Comparison of ENCODE assay signal across 24 cellular contexts in the genomic region with DNA sequence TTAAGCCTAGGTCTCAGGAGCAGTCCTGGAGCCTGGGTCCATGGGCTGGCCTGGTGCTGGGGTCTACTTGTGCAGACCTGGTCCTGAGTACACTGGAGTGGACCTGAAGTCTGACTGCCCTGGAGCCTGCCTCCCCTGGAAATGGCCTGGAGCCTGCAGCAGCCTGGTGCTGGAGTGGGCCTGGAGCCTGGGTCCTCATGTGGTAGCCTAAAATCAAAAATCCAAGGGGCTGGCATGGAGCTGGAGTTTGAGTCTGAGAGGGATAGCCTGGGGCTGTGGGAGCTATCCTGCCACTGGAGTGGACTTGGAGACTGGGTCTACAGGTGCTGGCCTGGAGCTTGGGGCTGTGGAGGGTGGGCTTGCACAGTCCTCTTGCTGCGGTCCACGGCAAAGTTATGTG. TPM values are rescaled to one million over a fixed set of nuclear protein-coding genes. Genes with fewer than 3 reads are reported as not detected.
DNase-seq lines count a peak whose midpoint lies in the region; ATAC-seq, FAIRE-seq and TF ChIP-seq lines count a peak whose summit lies in the region.
"Had no signal": no experiment of that assay in that cellular context is flagged by ENCODE, and none has a peak within 500 bp of the region (broad histone marks: within the 10 kb centered on the region; RNA-seq: fewer than 3 reads in every experiment).

No MANE protein-coding gene starts in this region.

- peaks cover 0 to 16% of the 10 kb centered on the region in 2 donors for H3K9me3 ChIP-seq in kidney (ENCODE audit: control insufficient read depth in 1 of 2, low read length in 2 of 2)
- H3K9me3 ChIP-seq: BE2C, Caco-2 had no signal

- no peak for ATAC-seq in HG02759 (IDR thresholded peaks at IDR 0.05; ENCODE audit: unreplicated experiment)

- peaks cover 37% of the 10 kb centered on the region for H3K9me3 Mint-ChIP-seq in chondrocyte (ENCODE audit: low read depth)
- peaks cover 8 to 39% (median 20%) of the 10 kb centered on the region in 6 donors for H3K9me3 Mint-ChIP-seq in immature natural killer cell

- no peak overlapping the region for H3K27ac Mint-ChIP-seq in chondrocyte (ENCODE audit: unreplicated experiment)
- H3K27ac Mint-ChIP-seq in immature natural killer cell, result no peak overlapping the region
- H3K27ac Mint-ChIP-seq: CD14-positive monocyte; CD4-positive, alpha-beta memory T cell; CD4-positive, CD25-positive, alpha-beta regulatory T cell; CD8-positive, alpha-beta memory T cell had no signal

- H3K36me3 ChIP-seq in kidney (ENCODE audit: control insufficient read depth in 1 of 2, insufficient read depth in 2 of 2, low read length in 2 of 2), result no peaks in the 10 kb centered on the region
- H3K36me3 ChIP-seq: BE2C had no signal

- H3K4me1 Mint-ChIP-seq in chondrocyte (ENCODE audit: low read depth) (no peaks in the 10 kb centered on the region), immature natural killer cell (no peaks in the 10 kb centered on the region)
- H3K4me1 Mint-ChIP-seq: CD14-positive monocyte; CD4-positive, alpha-beta memory T cell; CD4-positive, CD25-positive, alpha-beta regulatory T cell; CD8-positive, alpha-beta memory T cell had no signal

- H3K36me3 Mint-ChIP-seq in chondrocyte (ENCODE audit: low read depth), result peaks cover 10% of the 10 kb centered on the region
- peaks cover 24 to 34% (median 32%) of the 10 kb centered on the region in 3 donors for H3K36me3 Mint-ChIP-seq in immature natural killer cell
- H3K36me3 Mint-ChIP-seq: CD14-positive monocyte had no signal

- TF ChIP-seq CTCF in chondrocyte (IDR thresholded peaks at IDR 0.05), result no peak
- TF ChIP-seq CTCF in kidney (IDR thresholded peaks at IDR 0.05; ENCODE audit: borderline replicate concordance, extremely low read depth, insufficient read depth), result no peak

- H3K27me3 Mint-ChIP-seq in chondrocyte (ENCODE audit: low read depth) (no peaks in the 10 kb centered on the region), immature natural killer cell (ENCODE audit: low read depth in 3 of 3) (peaks cover 0 to 6% (median 2%) of the 10 kb centered on the region in 3 donors)
- H3K27me3 Mint-ChIP-seq: CD4-positive, alpha-beta memory T cell; CD4-positive, CD25-positive, alpha-beta regulatory T cell; CD8-positive, alpha-beta memory T cell had no signal

- no peak for FAIRE-seq in kidney (lab: Jason Lieb, UNC)
- FAIRE-seq: A204.1, D721Med, G401.6, GM12891, GM19239 had no signal

- DNase-seq in chondrocyte (ENCODE audit: low spot score), result peak; percentile 64
- peak; percentile 22 for DNase-seq in kidney
- DNase-seq in posterior vena cava (ENCODE audit: low spot score), result peak; percentile 68
- DNase-seq in COR-L47 (lab: John Stamatoyannopoulos, UW), result no peak
- no peak for DNase-seq in immature natural killer cell
- DNase-seq: 8988T; ACHN; BE2C; C1 segment of cervical spinal cord; Caco-2; Calu3; CD4-positive, alpha-beta memory T cell; CD4-positive, CD25-positive, alpha-beta regulatory T cell; CD8-positive, alpha-beta memory T cell; DMS79 treated with DMSO at 0.1 percent for 48 hours; GF-D8 had no signal

- H3K27ac ChIP-seq in kidney (ENCODE audit: low read depth in 2 of 2, low read length in 2 of 2), result no peak overlapping the region
- H3K27ac ChIP-seq: BLaER1 had no signal

- H3K9ac ChIP-seq in kidney (ENCODE audit: low read length in 2 of 2), result no peak overlapping the region
- H3K9ac ChIP-seq: BLaER1 had no signal

- intact Hi-C loops in kidney (cut with DNase I), result no loop called here
- intact Hi-C loops in posterior vena cava (cut with DNase I), result no loop called here

- H3K4me3 Mint-ChIP-seq in chondrocyte (ENCODE audit: unreplicated experiment), result no peak overlapping the region
- no peak overlapping the region for H3K4me3 Mint-ChIP-seq in immature natural killer cell
- H3K4me3 Mint-ChIP-seq: CD14-positive monocyte; CD4-positive, alpha-beta memory T cell; CD4-positive, CD25-positive, alpha-beta regulatory T cell; CD8-positive, alpha-beta memory T cell had no signal

- H3K4me3 ChIP-seq in kidney (ENCODE audit: low read length in 2 of 2), result no peak overlapping the region
- H3K4me3 ChIP-seq: BLaER1 had no signal

- no peaks in the 10 kb centered on the region for H3K4me1 ChIP-seq in kidney (ENCODE audit: control insufficient read depth in 1 of 2, insufficient read depth in 1 of 2, low read depth in 1 of 2, low read length in 2 of 2)
- H3K4me1 ChIP-seq: BE2C, BLaER1 had no signal

RNA-seq across cellular contexts. Expression of gene FAM227B, which starts 15.0 kb away (rescaled TPM):
- total RNA-seq in chondrocyte, result 1.00 to 2.2 TPM (median 1.9 TPM) in 3 replicates
- total RNA-seq in kidney, result 11.7 TPM
- polyA plus RNA-seq in kidney (ENCODE audit: insufficient read depth, low read depth, low replicate concordance), result 12.2 TPM
- 1 to 10 TPM; 3.9 to 8.0 TPM for total RNA-seq in posterior vena cava
- polyA plus RNA-seq in immature natural killer cell, result 10 to 100 TPM in 2 of 3 donors, 1 to 10 TPM in 1; 8.3 to 16.5 (median 10.2) TPM

RNA-seq across cellular contexts. Expression of gene DTWD1, which starts 15.3 kb away (rescaled TPM):
- 16.3 to 23.2 TPM (median 18.0 TPM) in 3 replicates for total RNA-seq in chondrocyte
- 29.0 TPM for total RNA-seq in kidney
- 15.7 TPM for polyA plus RNA-seq in kidney (ENCODE audit: insufficient read depth, low read depth, low replicate concordance)
- 10 to 100 TPM; 45.2 to 49.1 TPM for total RNA-seq in posterior vena cava
- 10 to 100 TPM; 11.3 to 19.7 (median 16.9) TPM for polyA plus RNA-seq in immature natural killer cell

Comparison
In these comparisons a context has a peak if more than half of its experiments do, and no peak if none do; other contexts are left out.
1. DNase-seq: peak in chondrocyte (single experiment), kidney (single experiment) and posterior vena cava (single experiment); none in COR-L47 (single experiment) and immature natural killer cell (0 of 3).